In the genomic region with DNA sequence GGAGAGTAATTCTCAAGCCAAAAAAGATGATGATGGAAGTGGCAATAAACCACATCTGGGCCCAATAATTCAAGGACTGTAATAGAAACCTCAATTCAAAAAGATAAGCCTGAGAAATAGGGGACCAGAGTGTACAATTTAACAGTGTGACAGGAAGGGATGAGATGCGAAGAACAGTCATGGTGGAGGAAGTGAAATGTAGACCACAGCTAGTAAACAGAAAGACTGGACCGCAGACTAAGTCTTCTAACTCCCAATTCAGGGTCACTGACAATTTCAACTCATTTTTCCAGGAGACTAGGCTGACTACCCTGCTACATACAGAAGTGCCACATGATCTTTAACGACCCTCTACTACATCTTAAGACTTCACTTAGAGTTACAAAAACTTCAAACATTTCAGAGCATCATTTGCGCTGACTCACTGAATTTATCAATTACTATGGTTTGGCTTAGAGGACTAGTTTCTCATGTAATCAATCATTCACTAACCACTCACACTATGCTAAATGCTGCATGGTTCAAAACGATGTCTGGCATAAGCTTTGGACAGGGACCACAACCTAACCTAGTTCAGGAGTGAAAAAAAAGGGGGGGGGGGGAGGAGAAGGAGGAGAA, we compare ENCODE assay signal across 9 cellular contexts. TPM values are rescaled to one million over a fixed set of nuclear protein-coding genes. Genes with fewer than 3 reads are reported as not detected.
DNase-seq lines count a peak whose midpoint lies in the region; ATAC-seq and TF ChIP-seq lines count a peak whose summit lies in the region.
"Had no signal": no experiment of that assay in that cellular context is flagged by ENCODE, and none has a peak within 500 bp of the region (broad histone marks: within the 10 kb centered on the region; RNA-seq: fewer than 3 reads in every experiment).

No MANE protein-coding gene starts in this region.

- intact Hi-C loops in activated CD4-positive, alpha-beta T cell treated with anti-CD3 and anti-CD28 coated beads, Interleukin-2, amount 10 ng/mL, durations not matched to agents 24 days and 14 days (cut with micrococcal nuclease) = no loop called here
- intact Hi-C loops in lower lobe of right lung (cut with DNase I) = no loop called here

- H3K9ac ChIP-seq in OCI-LY1 (ENCODE audit: low read length) = peak overlapping the region; percentile 4; the same call in 1 of the 2 replicates

- peaks cover 100% of the 10 kb centered on the region for H3K79me2 ChIP-seq in OCI-LY1 (ENCODE audit: insufficient read depth, low read length)

- H3K27me3 ChIP-seq in OCI-LY1 (ENCODE audit: insufficient read depth, low read length) = no peaks in the 10 kb centered on the region
- H3K27me3 ChIP-seq in lower lobe of right lung (ENCODE audit: low read depth) = no peaks in the 10 kb centered on the region

- no peak for TF ChIP-seq CTCF in OCI-LY1 (IDR thresholded peaks at IDR 0.05; ENCODE audit: low read length)
- TF ChIP-seq CTCF in lower lobe of right lung (IDR thresholded peaks at IDR 0.05) = no peak

- peak overlapping the region; percentile 58 for H3K4me2 ChIP-seq in OCI-LY1 (ENCODE audit: low read length)

- peak; percentile 69 for ATAC-seq in HG02840 (IDR thresholded peaks at IDR 0.05; ENCODE audit: low FRiP score, unreplicated experiment)
- ATAC-seq in lower lobe of right lung = no peak

- H3K9me3 Mint-ChIP-seq in activated CD4-positive, alpha-beta T cell treated with anti-CD3 and anti-CD28 coated beads, Interleukin-2, amount 10 ng/mL, durations not matched to agents 24 days and 14 days = no peaks in the 10 kb centered on the region

- H3K4me1 ChIP-seq in OCI-LY1 (ENCODE audit: insufficient read depth, low read length, severe bottlenecking) (peaks cover 99% of the 10 kb centered on the region), lower lobe of right lung (peaks cover 91% of the 10 kb centered on the region)

- peak overlapping the region; percentile 30 for H3K27ac Mint-ChIP-seq in activated CD4-positive, alpha-beta T cell treated with anti-CD3 and anti-CD28 coated beads, Interleukin-2, amount 10 ng/mL, durations not matched to agents 24 days and 14 days

- H3K4me3 Mint-ChIP-seq in activated CD4-positive, alpha-beta T cell treated with anti-CD3 and anti-CD28 coated beads, Interleukin-2, amount 10 ng/mL, durations not matched to agents 24 days and 14 days = peak overlapping the region; percentile 1

- peaks cover 6% of the 10 kb centered on the region for H4K20me1 ChIP-seq in OCI-LY1 (ENCODE audit: insufficient read depth, low read length)

- H3K4me3 ChIP-seq in OCI-LY1 (ENCODE audit: low read depth, low read length, poor library complexity, severe bottlenecking) (peak overlapping the region; percentile 15), lower lobe of right lung (no peak overlapping the region)

- H3K36me3 Mint-ChIP-seq in activated CD4-positive, alpha-beta T cell treated with anti-CD3 and anti-CD28 coated beads, Interleukin-2, amount 10 ng/mL, durations not matched to agents 24 days and 14 days (ENCODE audit: low read depth) = peaks cover 12% of the 10 kb centered on the region

- H3K27me3 Mint-ChIP-seq in activated CD4-positive, alpha-beta T cell treated with anti-CD3 and anti-CD28 coated beads, Interleukin-2, amount 10 ng/mL, durations not matched to agents 24 days and 14 days = no peaks in the 10 kb centered on the region

- H3K36me3 ChIP-seq in OCI-LY1 (ENCODE audit: insufficient read depth, low read length) (peaks cover 35% of the 10 kb centered on the region), lower lobe of right lung (no peaks in the 10 kb centered on the region)

- H3K9me3 ChIP-seq in OCI-LY1 (ENCODE audit: low read length) (no peaks in the 10 kb centered on the region), lower lobe of right lung (no peaks in the 10 kb centered on the region)

- peak overlapping the region; percentile 63 for H3K27ac ChIP-seq in OCI-LY1 (ENCODE audit: low read depth, low read length, poor library complexity, severe bottlenecking)
- no peak overlapping the region for H3K27ac ChIP-seq in lower lobe of right lung

- H3F3A ChIP-seq in OCI-LY1 (ENCODE audit: insufficient read depth, low read length) = no peaks in the 10 kb centered on the region

- H3K9me2 ChIP-seq in OCI-LY1 (ENCODE audit: low read depth, low read length) = no peaks in the 10 kb centered on the region

- no peak for DNase-seq in activated CD4-positive, alpha-beta T cell treated with anti-CD3 and anti-CD28 coated beads, Interleukin-2, amount 10 ng/mL, durations not matched to agents 24 days and 14 days
- DNase-seq in activated CD4-positive, alpha-beta T cell treated with anti-CD3 and anti-CD28 coated beads, Interleukin-2, amount 50 U/mL, for 48 hours = no peak
- peak; percentile 58 for DNase-seq in renal cortical epithelial cell (ENCODE audit: low read depth)
- DNase-seq in UCSD-AML1 (lab: John Stamatoyannopoulos, UW; ENCODE audit: unreplicated experiment) = no peak
- DNase-seq in lower lobe of right lung = no peak
- DNase-seq in DMS153 (lab: John Stamatoyannopoulos, UW) = no peak
- DNase-seq: effector CD4-positive, alpha-beta T cell had no signal

- H2AFZ ChIP-seq in OCI-LY1 (ENCODE audit: low read length) = no peak overlapping the region

- H3K4me1 Mint-ChIP-seq in activated CD4-positive, alpha-beta T cell treated with anti-CD3 and anti-CD28 coated beads, Interleukin-2, amount 10 ng/mL, durations not matched to agents 24 days and 14 days = peaks cover 57% of the 10 kb centered on the region

RNA-seq across cellular contexts. Expression of a gene that starts 9.0 kb away (rescaled TPM):
- 92.6 and 97.3 TPM in 2 replicates for total RNA-seq in activated CD4-positive, alpha-beta T cell treated with anti-CD3 and anti-CD28 coated beads, Interleukin-2, amount 10 ng/mL, durations not matched to agents 24 days and 14 days
- total RNA-seq in renal cortical epithelial cell = 84.4 and 139 TPM in 2 replicates
- 79.2 TPM for total RNA-seq in lower lobe of right lung
